Comparison of ENCODE assay signal across 1 cellular context in the genomic region with DNA sequence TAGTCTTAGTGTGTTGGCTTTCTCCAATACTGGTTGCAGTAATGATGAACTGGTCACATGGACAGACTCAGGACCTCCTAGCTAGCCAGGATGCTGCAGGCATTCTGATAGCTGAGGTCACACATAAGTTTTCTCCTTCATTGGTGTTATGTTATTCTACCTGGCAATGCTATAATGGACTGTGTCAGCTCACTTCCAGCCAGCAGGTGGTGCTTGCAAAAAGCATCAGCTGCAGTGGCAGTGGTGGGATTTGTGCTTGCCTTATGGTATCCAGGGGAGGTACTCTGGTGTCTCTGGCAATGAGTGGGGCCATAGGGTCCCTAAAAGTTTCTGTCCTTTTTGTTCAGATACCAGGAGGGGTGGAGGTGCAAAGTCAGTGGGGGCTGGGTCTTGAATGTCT.
TF ChIP-seq lines count a peak whose summit lies in the region.

No MANE protein-coding gene starts in this region.

TF ChIP-seq in K562, 482 proteins besides CTCF, POLR2A, EP300 and RAD21 (continued from another document):
- no peak for TF ChIP-seq ZNF277 (CRISPR knock-in tag; IDR thresholded peaks at IDR 0.05; ENCODE audit: borderline replicate concordance)
